8 cellular contexts compared by ENCODE assay signal in the genomic region with DNA sequence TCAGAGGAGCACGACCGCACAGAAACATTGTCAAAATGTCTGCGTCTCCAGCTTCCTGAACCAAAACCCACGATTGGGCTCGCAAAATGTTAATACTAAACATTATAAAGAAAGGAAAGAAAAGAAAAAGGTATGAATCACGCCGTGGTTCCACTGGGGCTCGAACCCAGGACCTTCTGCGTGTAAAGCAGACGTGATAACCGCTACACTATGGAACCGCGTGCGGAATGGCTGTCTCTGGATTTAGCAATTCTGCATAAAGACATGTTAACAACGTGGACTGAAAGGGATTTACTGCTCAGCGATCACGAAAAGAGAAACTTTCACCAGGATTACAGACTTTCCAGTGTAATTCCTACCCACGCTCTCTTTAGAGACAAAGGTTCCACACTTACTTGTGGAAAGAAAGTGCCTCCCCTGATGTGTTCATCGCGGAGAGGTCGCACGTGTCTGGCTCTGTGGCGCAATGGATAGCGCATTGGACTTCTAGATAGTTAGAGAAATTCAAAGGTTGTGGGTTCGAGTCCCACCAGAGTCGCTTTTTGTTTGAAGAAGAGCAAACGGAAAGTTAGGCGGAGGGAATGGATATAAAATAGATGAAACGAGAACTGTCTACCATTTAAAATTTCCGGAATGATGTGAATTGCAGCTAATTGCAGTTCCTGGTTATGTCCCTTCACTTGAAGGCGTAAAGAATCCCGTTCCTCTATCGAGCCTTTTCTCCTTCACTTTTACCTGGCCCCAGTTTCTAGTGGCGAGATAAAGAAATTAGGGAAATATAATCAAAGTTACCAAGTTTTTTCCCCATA. TPM values are rescaled to one million over a fixed set of nuclear protein-coding genes. Genes with fewer than 3 reads are reported as not detected.
DNase-seq lines count a peak whose midpoint lies in the region; ATAC-seq, FAIRE-seq and TF ChIP-seq lines count a peak whose summit lies in the region.

No MANE protein-coding gene starts in this region.

- ATAC-seq in GM18502 (IDR thresholded peaks at IDR 0.05; ENCODE audit: poor library complexity, unreplicated experiment) (peak; percentile 41), HG03060 (IDR thresholded peaks at IDR 0.05; ENCODE audit: low read depth, unreplicated experiment) (peak; percentile 20)

- peak; percentile 86 for DNase-seq in NCI-H2196 (lab: John Stamatoyannopoulos, UW; ENCODE audit: unreplicated experiment)
- peak; percentile 83 for DNase-seq in bronchial epithelial cell (ENCODE audit: low read depth)
- DNase-seq in islet precursor cell, result peak; percentile 89
- peak; percentile 80 to 90 (median 81) for DNase-seq in stimulated activated CD4-positive, alpha-beta T cell treated with anti-CD3 and anti-CD28 coated beads, Interleukin-12 subunit alpha, Interleukin-12 subunit beta, amount 100 ng/mL, for 48 hours (ENCODE audit: low read depth in 2 of 3, low spot score in 1 of 3)
- no peak for DNase-seq in NCI-H1048 (lab: John Stamatoyannopoulos, UW)

- peak overlapping the region; percentile 58 for H3K27ac ChIP-seq in VCaP

- H3K27me3 ChIP-seq in bronchial epithelial cell (ENCODE audit: control insufficient read depth, insufficient read depth, low read length), result no peaks in the 10 kb centered on the region

- H3K36me3 ChIP-seq in bronchial epithelial cell (ENCODE audit: control insufficient read depth, insufficient read depth, low read length), result no peaks in the 10 kb centered on the region

- no peak for TF ChIP-seq CTCF in VCaP (conservative IDR thresholded peaks at IDR 0.05)
- no peak for TF ChIP-seq CTCF in bronchial epithelial cell (IDR thresholded peaks at IDR 0.05; ENCODE audit: insufficient read depth, low read length, severe bottlenecking)

- no peak for FAIRE-seq in bronchial epithelial cell (lab: Jason Lieb, UNC)

- peak overlapping the region; percentile 50 for H3K4me3 ChIP-seq in bronchial epithelial cell (ENCODE audit: low read depth, low read length)

RNA-seq across cellular contexts. Expression of gene OR4D9, which starts 39.7 kb away (rescaled TPM):
- not detected in 2 replicates for total RNA-seq in bronchial epithelial cell

RNA-seq across cellular contexts. Expression of gene OR4D11, which starts 47.7 kb away (rescaled TPM):
- not detected in 2 replicates for total RNA-seq in bronchial epithelial cell
